In genomic region chr4:6754481-6755087, GRCh38 we compare ENCODE assay signal across 36 cellular contexts.
"Had no signal": no experiment of that assay in that cellular context is flagged by ENCODE, and none has a peak within 500 bp of the region (broad histone marks: within the 10 kb centered on the region; RNA-seq: fewer than 3 reads in every experiment).

No MANE protein-coding gene starts in this region.

- ATAC-seq: activated CD8-positive, alpha-beta T cell treated with anti-CD3 and anti-CD28 coated beads for 36 hours; activated T-cell treated with anti-CD3 and anti-CD28 coated beads, Interleukin-2, amount 50 U/mL, for 72 hours; activated T-helper 17 cell treated with anti-CD3 and anti-CD28 coated beads, Interleukin-2, amount 50 U/mL, for 72 hours; PC-3; Right ventricle myocardium inferior had no signal

- H3K4me3 ChIP-seq: MG63 had no signal

- H3K27ac ChIP-seq: brain microvascular endothelial cell, RWPE1, WERI-Rb-1 had no signal

- H3K27me3 ChIP-seq: brain microvascular endothelial cell, MG63 had no signal

- H3K9me3 ChIP-seq: MG63 had no signal

- DNase-seq: activated CD4-positive, alpha-beta T cell treated with anti-CD3 and anti-CD28 coated beads for 1 hour; activated CD4-positive, alpha-beta T cell treated with anti-CD3 and anti-CD28 coated beads for 48 hours; activated CD4-positive, alpha-beta T cell treated with anti-CD3 and anti-CD28 coated beads, Interleukin-2, amount 50 U/mL, for 4 hours; activated CD4-positive, CD25-positive, alpha-beta regulatory T cell; activated CD8-positive, alpha-beta T cell treated with anti-CD3 and anti-CD28 coated beads for 36 hours; activated effector memory CD4-positive, alpha-beta T cell treated with anti-CD3 and anti-CD28 coated beads, Interleukin-2, amount 50 U/mL, for 16 hours; activated naive CD4-positive, alpha-beta T cell; activated naive CD4-positive, alpha-beta T cell treated with anti-CD3 and anti-CD28 coated beads, Interleukin-2, amount 50 U/mL, for 16 hours; activated naive CD8-positive, alpha-beta T cell treated with anti-CD3 and anti-CD28 coated beads for 36 hours; activated T-cell treated with anti-CD3 and anti-CD28 coated beads, Interleukin-2, amount 50 U/mL, for 1 hour; activated T-cell treated with anti-CD3 and anti-CD28 coated beads, Interleukin-2, amount 50 U/mL, for 72 hours; amniotic stem cell; aorta; brain microvascular endothelial cell; central memory CD4-positive, alpha-beta T cell; Kasumi-1; MG63; MV-4-11; NCI-H1092; NCI-H1436 treated with DMSO at 0.1 percent for 48 hours; NCI-H1694 treated with DMSO at 0.1 percent for 48 hours; NCI-H2029; NCI-H345; NCI-H524 treated with DMSO at 0.1 percent for 48 hours; NCI-H748 treated with DMSO at 0.1 percent for 48 hours; NK-92 treated with Interleukin-12 subunit alpha and Interleukin-12 subunit beta, amount 100 ng/mL, for 24 hours; PC-3; SIG-M5; SW 1271; T-helper 1 cell; T-helper 2 cell; T1000; WERI-Rb-1 had no signal

- H3K36me3 ChIP-seq: brain microvascular endothelial cell, MG63, WERI-Rb-1 had no signal
